Comparison of ENCODE assay signal across 8 cellular contexts in the genomic region with DNA sequence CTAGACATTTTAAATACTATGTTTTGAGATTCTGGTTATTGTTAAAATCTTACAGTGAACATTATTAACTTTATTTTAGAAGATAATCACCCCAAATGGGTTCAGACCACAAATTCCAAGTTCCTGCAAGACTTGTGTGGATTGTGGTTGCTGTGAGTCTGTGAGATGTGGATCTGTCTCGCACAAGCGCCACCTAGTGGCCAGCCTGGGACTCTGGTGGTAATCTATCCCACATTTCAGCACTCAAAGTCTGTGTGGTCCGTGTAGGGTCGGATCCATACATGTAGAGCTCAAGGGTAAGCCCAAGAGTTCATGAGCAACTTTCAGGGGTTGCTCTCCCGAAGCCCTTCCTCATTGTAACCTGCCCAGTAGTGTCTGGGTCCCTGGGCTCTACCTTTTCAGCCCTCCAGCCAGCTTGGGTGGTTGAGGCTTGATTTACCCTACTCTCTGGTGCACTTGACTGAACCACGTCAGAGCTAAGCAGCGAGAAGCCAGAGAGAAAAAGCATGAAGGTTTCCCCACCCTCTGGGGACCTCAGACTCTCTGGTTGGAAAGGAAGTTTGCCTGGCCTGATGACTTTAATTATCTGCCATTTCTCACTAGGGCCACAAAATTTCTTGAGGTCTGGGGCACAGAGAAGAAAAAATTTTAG.
DNase-seq lines count a peak whose midpoint lies in the region; ATAC-seq and TF ChIP-seq lines count a peak whose summit lies in the region.
"Not testable (repeated sequence)": the region's sequence is repeated elsewhere in the genome, so short reads cannot be mapped to it uniquely, and the experiment has no call there.

No MANE protein-coding gene starts in this region.

- POLR2A ChIA-PET in CD4-positive, alpha-beta memory T cell (lab: Charles Lee; ENCODE audit: partially characterized antibody) = not testable (repeated sequence)

- not testable (repeated sequence) for H3K4me1 Mint-ChIP-seq in CD4-positive, alpha-beta memory T cell; activated naive CD8-positive, alpha-beta T cell treated with anti-CD3 and anti-CD28 coated beads, Interleukin-2, amount 50 U/mL, for 24 hours; osteocyte (ENCODE audit: unreplicated experiment)

- not testable (repeated sequence) for H3K36me3 Mint-ChIP-seq in CD4-positive, alpha-beta memory T cell; osteocyte (ENCODE audit: unreplicated experiment)
- H3K36me3 Mint-ChIP-seq in activated naive CD8-positive, alpha-beta T cell treated with anti-CD3 and anti-CD28 coated beads, Interleukin-2, amount 50 U/mL, for 24 hours (ENCODE audit: low read depth) = peaks cover 20% of the 10 kb centered on the region

- intact Hi-C loops in CD4-positive, alpha-beta memory T cell (cut with micrococcal nuclease); Right ventricle myocardium inferior (cut with DNase I): not testable (repeated sequence)

- H3K27me3 Mint-ChIP-seq in CD4-positive, alpha-beta memory T cell; activated naive CD8-positive, alpha-beta T cell treated with anti-CD3 and anti-CD28 coated beads, Interleukin-2, amount 50 U/mL, for 24 hours; osteocyte (ENCODE audit: unreplicated experiment): not testable (repeated sequence)

- H3K27me3 ChIP-seq in CD4-positive, alpha-beta memory T cell (ENCODE audit: insufficient read depth, low read length) = not testable (repeated sequence)

- H3K9me3 ChIP-seq in CD4-positive, alpha-beta memory T cell (ENCODE audit: control insufficient read depth in 1 of 2, low read length in 2 of 2) = not testable (repeated sequence)

- CTCF ChIA-PET in CD4-positive, alpha-beta memory T cell (lab: Charles Lee; ENCODE audit: partially characterized antibody) = not testable (repeated sequence)

- H3K27ac Mint-ChIP-seq in CD4-positive, alpha-beta memory T cell; activated naive CD8-positive, alpha-beta T cell treated with anti-CD3 and anti-CD28 coated beads, Interleukin-2, amount 50 U/mL, for 24 hours; osteocyte (ENCODE audit: unreplicated experiment): not testable (repeated sequence)

- DNase-seq in CD4-positive, alpha-beta memory T cell = peak; percentile 57 to 71 (median 64)
- peak; percentile 79 for DNase-seq in activated CD4-positive, alpha-beta T cell treated with anti-CD3 and anti-CD28 coated beads, Interleukin-2, amount 50 U/mL, for 1 hour
- peak; percentile 78 for DNase-seq in activated naive CD8-positive, alpha-beta T cell treated with anti-CD3 and anti-CD28 coated beads, Interleukin-2, amount 50 U/mL, for 24 hours
- DNase-seq in Right ventricle myocardium inferior (ENCODE audit: missing footprints) (peak; percentile 87), osteocyte (ENCODE audit: extremely low spot score, unreplicated experiment) (peak; percentile 90)
- DNase-seq in stimulated activated CD8-positive, alpha-beta memory T cell treated with anti-CD3 and anti-CD28 coated beads, Interleukin-15, amount 100 ng/mL, for 4 hours (ENCODE audit: low read depth in 2 of 2) = peak; percentile 11 to 39

- H3K4me3 ChIP-seq in CD4-positive, alpha-beta memory T cell (ENCODE audit: low read length in 2 of 2) = not testable (repeated sequence)

- not testable (repeated sequence) for H3K27ac ChIP-seq in CD4-positive, alpha-beta memory T cell (ENCODE audit: low read depth, low read length)

- not testable (repeated sequence) for H3K4me1 ChIP-seq in CD4-positive, alpha-beta memory T cell (ENCODE audit: insufficient read depth, low read length)

- peak; percentile 55 for TF ChIP-seq CTCF in osteocyte (IDR thresholded peaks at IDR 0.05)

- H3K4me3 Mint-ChIP-seq in CD4-positive, alpha-beta memory T cell; activated naive CD8-positive, alpha-beta T cell treated with anti-CD3 and anti-CD28 coated beads, Interleukin-2, amount 50 U/mL, for 24 hours; osteocyte (ENCODE audit: unreplicated experiment): not testable (repeated sequence)

- not testable (repeated sequence) for H3K36me3 ChIP-seq in CD4-positive, alpha-beta memory T cell (ENCODE audit: insufficient read depth, low read length)

- not testable (repeated sequence) for H3K9me3 Mint-ChIP-seq in CD4-positive, alpha-beta memory T cell; activated naive CD8-positive, alpha-beta T cell treated with anti-CD3 and anti-CD28 coated beads, Interleukin-2, amount 50 U/mL, for 24 hours; osteocyte (ENCODE audit: unreplicated experiment)

- ATAC-seq in GM19467 (IDR thresholded peaks at IDR 0.05; ENCODE audit: unreplicated experiment) = peak; percentile 75
- ATAC-seq in HG03520 (IDR thresholded peaks at IDR 0.05; ENCODE audit: unreplicated experiment) = peak; percentile 60
- peak; percentile 68 for ATAC-seq in activated naive CD8-positive, alpha-beta T cell treated with anti-CD3 and anti-CD28 coated beads, Interleukin-2, amount 50 U/mL, for 24 hours
- peak; percentile 70 for ATAC-seq in Right ventricle myocardium inferior

Comparison
In these comparisons a context has a peak if more than half of its experiments do, and no peak if none do; other contexts are left out.
1. DNase-seq: peak in every context shown above with its lines; median percentile 90 in osteocyte; 87 in Right ventricle myocardium inferior; 79 in activated CD4-positive, alpha-beta T cell treated with anti-CD3 and anti-CD28 coated beads, Interleukin-2, amount 50 U/mL, for 1 hour; 78 in activated naive CD8-positive, alpha-beta T cell treated with anti-CD3 and anti-CD28 coated beads, Interleukin-2, amount 50 U/mL, for 24 hours; 64 in CD4-positive, alpha-beta memory T cell; 25 in stimulated activated CD8-positive, alpha-beta memory T cell treated with anti-CD3 and anti-CD28 coated beads, Interleukin-15, amount 100 ng/mL, for 4 hours.